In the genomic region with DNA sequence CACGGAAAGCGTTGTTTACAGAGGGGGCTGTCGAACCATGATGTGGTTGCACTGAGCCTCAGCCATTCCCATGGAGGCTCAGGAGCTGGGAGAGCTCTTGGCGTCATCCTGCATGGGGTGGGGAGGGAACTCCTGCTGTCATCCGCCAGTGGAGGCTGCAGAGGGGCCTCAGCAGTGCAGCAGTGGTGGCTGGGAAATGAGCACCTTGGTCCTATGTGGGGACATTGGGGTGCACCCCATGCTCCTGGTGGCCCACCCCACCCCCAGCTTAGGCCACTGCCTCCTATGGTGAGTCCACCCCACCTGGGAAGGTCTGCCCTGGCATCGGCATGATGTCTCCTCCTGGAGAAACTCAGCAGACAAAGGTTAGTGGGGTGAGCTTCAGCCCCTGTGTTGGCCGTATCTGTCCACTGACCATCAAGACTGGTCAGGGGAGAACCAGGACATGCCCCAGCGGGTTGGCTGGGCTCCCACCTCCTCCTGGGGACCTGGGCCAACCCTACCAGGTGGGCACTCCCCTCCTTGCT, we compare ENCODE assay signal across 26 cellular contexts.
"Had no signal": no experiment of that assay in that cellular context is flagged by ENCODE, and none has a peak within 500 bp of the region (broad histone marks: within the 10 kb centered on the region; RNA-seq: fewer than 3 reads in every experiment).

No MANE protein-coding gene starts in this region.

- H3K27ac Mint-ChIP-seq: activated CD4-positive, alpha-beta memory T cell treated with anti-CD3 and anti-CD28 coated beads, Interleukin-2, amount 10 ng/mL, durations not matched to agents 7 days and 5 days; activated CD4-positive, alpha-beta T cell treated with anti-CD3 and anti-CD28 coated beads, Interleukin-2, amount 10 ng/mL, durations not matched to agents 24 days and 14 days; activated naive CD8-positive, alpha-beta T cell treated with anti-CD3 and anti-CD28 coated beads, Interleukin-2, amount 50 U/mL, for 24 hours; dendritic cell treated with granulocyte-macrophage colony-stimulating factor and Interleukin-4, amounts not matched to agents 40 ng/mL and 50 ng/mL, for 4 days; mesothelial cell of epicardium; naive thymus-derived CD8-positive, alpha-beta T cell; stimulated activated naive B cell treated with anti-CD40 and anti-IgM and Interleukin-4, amounts not matched to agents 10 μg/mL and 1 μg/mL and 100 μg/mL, for 72 hours; T-cell; T-helper 2 cell treated with Interferon-gamma antibody and Interleukin-4, amounts not matched to agents 5 μg/mL and 100 μg/mL, for 36 hours had no signal

- ATAC-seq: activated CD4-positive, CD25-positive, alpha-beta regulatory T cell treated with anti-CD3 and anti-CD28 coated beads, Interleukin-2, amount 50 U/mL, for 24 hours; activated naive CD8-positive, alpha-beta T cell treated with anti-CD3 and anti-CD28 coated beads, Interleukin-2, amount 50 U/mL, for 24 hours; activated T-cell treated with anti-CD3 and anti-CD28 coated beads, Interleukin-2, amount 50 U/mL, for 4 hours; body of pancreas; left lobe of liver; naive thymus-derived CD8-positive, alpha-beta T cell; pancreas; right lobe of liver; stimulated activated naive B cell treated with anti-CD40 and anti-IgM and Interleukin-4, amounts not matched to agents 10 μg/mL and 1 μg/mL and 100 μg/mL, for 72 hours; T-cell had no signal

- H3K27ac ChIP-seq: body of pancreas, cardiac muscle cell, pancreas, right lobe of liver, thoracic aorta, VCaP had no signal

- H3K4me3 Mint-ChIP-seq: activated CD4-positive, alpha-beta memory T cell treated with anti-CD3 and anti-CD28 coated beads, Interleukin-2, amount 10 ng/mL, durations not matched to agents 7 days and 5 days; activated CD4-positive, alpha-beta T cell treated with anti-CD3 and anti-CD28 coated beads, Interleukin-2, amount 10 ng/mL, durations not matched to agents 24 days and 14 days; activated naive CD8-positive, alpha-beta T cell treated with anti-CD3 and anti-CD28 coated beads, Interleukin-2, amount 50 U/mL, for 24 hours; activated T-cell treated with anti-CD3 and anti-CD28 coated beads, Interleukin-2, amount 50 U/mL, for 4 hours; dendritic cell treated with granulocyte-macrophage colony-stimulating factor and Interleukin-4, amounts not matched to agents 40 ng/mL and 50 ng/mL, for 4 days; mesothelial cell of epicardium; naive thymus-derived CD8-positive, alpha-beta T cell; stimulated activated naive B cell treated with anti-CD40 and anti-IgM and Interleukin-4, amounts not matched to agents 10 μg/mL and 1 μg/mL and 100 μg/mL, for 72 hours; T-cell; T-helper 2 cell treated with Interferon-gamma antibody and Interleukin-4, amounts not matched to agents 5 μg/mL and 100 μg/mL, for 36 hours had no signal

- H3K4me1 ChIP-seq: body of pancreas, pancreas, right lobe of liver had no signal

- DNase-seq: activated CD4-positive, alpha-beta memory T cell treated with anti-CD3 and anti-CD28 coated beads, Interleukin-2, amount 10 ng/mL, durations not matched to agents 7 days and 5 days; activated CD4-positive, alpha-beta T cell treated with anti-CD3 and anti-CD28 coated beads, Interleukin-2, amount 10 ng/mL, durations not matched to agents 24 days and 14 days; activated naive CD4-positive, alpha-beta T cell treated with anti-CD3 and anti-CD28 coated beads, Interleukin-2, amount 50 U/mL, for 16 hours; activated naive CD8-positive, alpha-beta T cell treated with anti-CD3 and anti-CD28 coated beads, Interleukin-2, amount 50 U/mL, for 24 hours; activated T-cell treated with anti-CD3 and anti-CD28 coated beads, Interleukin-2, amount 50 U/mL, for 4 hours; body of pancreas; effector CD4-positive, alpha-beta T cell; erythroblast; foreskin fibroblast; naive thymus-derived CD8-positive, alpha-beta T cell; pancreas; stimulated activated CD4-positive, alpha-beta T cell treated with anti-CD3 and anti-CD28 coated beads, Interleukin-2, amount 100 ng/mL, for 48 hours; stimulated activated CD8-positive, alpha-beta memory T cell treated with anti-CD3 and anti-CD28 coated beads, Interleukin-4, amount 100 ng/mL, for 48 hours; stimulated activated naive B cell treated with anti-CD40 and anti-IgM and Interleukin-4, amounts not matched to agents 10 μg/mL and 1 μg/mL and 100 μg/mL, for 72 hours had no signal

- H3K36me3 Mint-ChIP-seq: mesothelial cell of epicardium; naive thymus-derived CD8-positive, alpha-beta T cell; stimulated activated naive B cell treated with anti-CD40 and anti-IgM and Interleukin-4, amounts not matched to agents 10 μg/mL and 1 μg/mL and 100 μg/mL, for 72 hours; T-cell had no signal

- H3K9me3 Mint-ChIP-seq: activated CD4-positive, alpha-beta memory T cell treated with anti-CD3 and anti-CD28 coated beads, Interleukin-2, amount 10 ng/mL, durations not matched to agents 7 days and 5 days; activated CD4-positive, alpha-beta T cell treated with anti-CD3 and anti-CD28 coated beads, Interleukin-2, amount 10 ng/mL, durations not matched to agents 24 days and 14 days; activated naive CD8-positive, alpha-beta T cell treated with anti-CD3 and anti-CD28 coated beads, Interleukin-2, amount 50 U/mL, for 24 hours; activated T-cell treated with anti-CD3 and anti-CD28 coated beads, Interleukin-2, amount 50 U/mL, for 4 hours; dendritic cell treated with granulocyte-macrophage colony-stimulating factor and Interleukin-4, amounts not matched to agents 40 ng/mL and 50 ng/mL, for 4 days; naive thymus-derived CD8-positive, alpha-beta T cell; stimulated activated naive B cell treated with anti-CD40 and anti-IgM and Interleukin-4, amounts not matched to agents 10 μg/mL and 1 μg/mL and 100 μg/mL, for 72 hours; T-cell; T-helper 2 cell treated with Interferon-gamma antibody and Interleukin-4, amounts not matched to agents 5 μg/mL and 100 μg/mL, for 36 hours had no signal

- H3K4me3 ChIP-seq: body of pancreas, cardiac muscle cell, lung, pancreas, right lobe of liver, smooth muscle cell, thoracic aorta had no signal

- H3K36me3 ChIP-seq: cardiac muscle cell, pancreas, right lobe of liver, thoracic aorta had no signal

- H3K27me3 ChIP-seq: body of pancreas, cardiac muscle cell, pancreas, right lobe of liver had no signal

- H3K9me3 ChIP-seq: body of pancreas, pancreas, right lobe of liver, thoracic aorta had no signal

- H3K4me1 Mint-ChIP-seq: activated CD4-positive, alpha-beta memory T cell treated with anti-CD3 and anti-CD28 coated beads, Interleukin-2, amount 10 ng/mL, durations not matched to agents 7 days and 5 days; activated CD4-positive, alpha-beta T cell treated with anti-CD3 and anti-CD28 coated beads, Interleukin-2, amount 10 ng/mL, durations not matched to agents 24 days and 14 days; activated naive CD8-positive, alpha-beta T cell treated with anti-CD3 and anti-CD28 coated beads, Interleukin-2, amount 50 U/mL, for 24 hours; mesothelial cell of epicardium; stimulated activated naive B cell treated with anti-CD40 and anti-IgM and Interleukin-4, amounts not matched to agents 10 μg/mL and 1 μg/mL and 100 μg/mL, for 72 hours; T-cell had no signal
